ENCODE assay signal across 8 cellular contexts in the genomic region with DNA sequence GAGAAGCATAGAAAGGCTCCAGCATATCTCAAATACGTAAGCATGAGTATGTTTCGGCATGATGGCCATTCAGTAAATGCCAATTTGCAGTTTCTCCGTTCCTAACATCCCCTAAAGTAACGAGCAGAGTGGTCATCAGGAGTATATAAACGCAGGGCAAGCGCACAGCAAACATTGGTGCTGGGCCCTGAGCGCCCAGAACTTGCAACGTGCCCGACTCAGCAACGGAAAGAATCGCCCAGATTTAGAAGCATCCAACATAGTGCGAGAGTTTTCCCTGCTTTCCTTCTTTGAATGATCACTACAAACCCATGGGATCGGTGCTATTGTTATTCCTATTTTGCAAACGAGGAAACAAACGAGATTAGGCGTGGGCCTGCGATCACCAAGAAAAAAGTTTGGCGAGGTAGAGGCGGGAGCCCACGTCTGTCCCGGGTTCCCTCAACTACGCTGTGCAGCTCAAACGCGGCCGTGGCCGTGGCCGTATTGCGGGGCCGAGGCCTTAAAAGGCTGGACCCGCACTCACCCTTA. TPM values are rescaled to one million over a fixed set of nuclear protein-coding genes. Genes with fewer than 3 reads are reported as not detected.
DNase-seq lines count a peak whose midpoint lies in the region; ATAC-seq and TF ChIP-seq lines count a peak whose summit lies in the region.

No MANE protein-coding gene starts in this region.

- H3K23ac ChIP-seq in IMR-90 (ENCODE audit: low read depth, low read length) = peak overlapping the region; percentile 94

- 1% methylated on average over 13 of the region's 30 CpGs; no CpG with 5 or more reads in 1 of the 2 experiments for WGBS in IMR-90 (ENCODE audit: extremely low coverage in 2 of 2, insufficient read length in 1 of 2), 2 experiments
- 0% methylated on average over 28 of the region's 30 CpGs for WGBS in mammary epithelial cell (ENCODE audit: low coverage, missing lambda C conversion rate)

- peak; percentile 52 for ATAC-seq in IMR-90 (ENCODE audit: low read depth)
- ATAC-seq in lower lobe of right lung = peak; percentile 67 to 74
- ATAC-seq in upper lobe of right lung = no peak
- no peak for ATAC-seq in HG02870 (IDR thresholded peaks at IDR 0.05; ENCODE audit: unreplicated experiment)

- peak overlapping the region; percentile 87 to 99 for H4K8ac ChIP-seq in IMR-90 (ENCODE audit: low read depth in 2 of 2, low read length in 2 of 2)

- peak overlapping the region; percentile 84 to 98 (median 91) for H3K4me2 ChIP-seq in BLaER1 treated with 17β-estradiol and CSF1 and Interleukin-3, amounts not matched to agents 10 nM and 100 nM
- peak overlapping the region; percentile 85 for H3K4me2 ChIP-seq in IMR-90 (ENCODE audit: low read depth, low read length)
- H3K4me2 ChIP-seq in mammary epithelial cell (ENCODE audit: insufficient read depth, low read depth, low read length) = peak overlapping the region; percentile 93

- POLR2A ChIA-PET in IMR-90 (lab: Charles Lee; ENCODE audit: unreplicated experiment) = interaction anchor here (0.7 to 1.0 kb wide), 2 partner anchors 81 to 701 kb away, joined by 3 read pairs; no protein-coding TSS in a partner anchor

- CTCF ChIA-PET in IMR-90 (lab: Yijun Ruan, JAX) = no interaction called here
- CTCF ChIA-PET in mammary epithelial cell (lab: Charles Lee; ENCODE audit: low non-redundant PET) = no interaction called here

- H2BK20ac ChIP-seq in IMR-90 (ENCODE audit: low read depth, low read length) = no peak overlapping the region

- peak overlapping the region; percentile 77 to 96 (median 88) for H3K4me3 ChIP-seq in BLaER1 treated with 17β-estradiol and CSF1 and Interleukin-3, amounts not matched to agents 10 nM and 100 nM
- peak overlapping the region; percentile 81 for H3K4me3 ChIP-seq in IMR-90 (ENCODE audit: insufficient read depth, low read depth, low read length)
- peak overlapping the region; percentile 79 to 86 (median 79) for H3K4me3 ChIP-seq in mammary epithelial cell (replicated peaks in 1 of 3; ENCODE audit: insufficient read depth in 1 of 3, low read depth in 2 of 3, low read length in 3 of 3)
- peak overlapping the region; percentile 94 for H3K4me3 ChIP-seq in lower lobe of right lung
- H3K4me3 ChIP-seq in upper lobe of right lung = peak overlapping the region; percentile 88

- peak overlapping the region; percentile 80 for H4K91ac ChIP-seq in IMR-90 (ENCODE audit: insufficient read depth, low read depth, low read length)

- peak overlapping the region; percentile 98 for H2AFZ ChIP-seq in IMR-90 (replicated peaks; ENCODE audit: low read length, poor library complexity)
- peak overlapping the region; percentile 85 for H2AFZ ChIP-seq in mammary epithelial cell (ENCODE audit: low read depth, low read length)

- H3K9me3 ChIP-seq in BLaER1 treated with 17β-estradiol and CSF1 and Interleukin-3, amounts not matched to agents 10 nM and 100 nM (replicated peaks in 1 of 11) = peaks cover 0 to 11% (median 4%) of the 10 kb centered on the region in 11 experiments; a peak in 6 of 22 replicates
- H3K9me3 ChIP-seq in IMR-90 (ENCODE audit: control insufficient read depth, insufficient read depth, low read length) = no peaks in the 10 kb centered on the region
- H3K9me3 ChIP-seq in mammary epithelial cell (replicated peaks; ENCODE audit: insufficient read depth, low read length) = no peaks in the 10 kb centered on the region
- no peaks in the 10 kb centered on the region for H3K9me3 ChIP-seq in lower lobe of right lung
- H3K9me3 ChIP-seq in upper lobe of right lung = no peaks in the 10 kb centered on the region

- peaks cover 28 to 52% of the 10 kb centered on the region in 2 experiments for H3K79me1 ChIP-seq in IMR-90 (ENCODE audit: low read depth in 1 of 2, low read length in 2 of 2)

- H3K56ac ChIP-seq in IMR-90 (ENCODE audit: extremely low read depth, insufficient read depth, low read length) = peak overlapping the region; percentile 95

- H3K4me1 ChIP-seq in BLaER1 treated with 17β-estradiol and CSF1 and Interleukin-3, amounts not matched to agents 10 nM and 100 nM = peaks cover 40 to 56% (median 53%) of the 10 kb centered on the region in 10 experiments
- H3K4me1 ChIP-seq in IMR-90 (ENCODE audit: control insufficient read depth, insufficient read depth, low read length) = peaks cover 4% of the 10 kb centered on the region
- H3K4me1 ChIP-seq in mammary epithelial cell (ENCODE audit: insufficient read depth, low read length) = peaks cover 17% of the 10 kb centered on the region
- peaks cover 23% of the 10 kb centered on the region for H3K4me1 ChIP-seq in lower lobe of right lung
- peaks cover 14% of the 10 kb centered on the region for H3K4me1 ChIP-seq in upper lobe of right lung

- H2BK120ac ChIP-seq in IMR-90 (ENCODE audit: low read depth, low read length) = 0 out of 2 replicates have a peak overlapping the region, but pooled peaks have one; percentile 24

- peak overlapping the region; percentile 95 to 99 (median 97) for H3K27ac ChIP-seq in BLaER1 treated with 17β-estradiol and CSF1 and Interleukin-3, amounts not matched to agents 10 nM and 100 nM
- H3K27ac ChIP-seq in IMR-90 (ENCODE audit: insufficient read depth, low read length) (peak overlapping the region; percentile 97), mammary epithelial cell (ENCODE audit: insufficient read depth, low read depth, low read length) (peak overlapping the region; percentile 88), lower lobe of right lung (peak overlapping the region; percentile 95), upper lobe of right lung (peak overlapping the region; percentile 95)

- in situ Hi-C loops in IMR-90 (cut with MboI; ENCODE audit: low sequenced_read_pairs) (loop anchor here (25.0 kb wide), 2 partner anchors 612 to 812 kb away; no protein-coding TSS in a partner anchor), mammary epithelial cell (cut with MboI; ENCODE audit: low sequenced_read_pairs in 2 of 2) (no loop called here)

- H3K18ac ChIP-seq in IMR-90 (ENCODE audit: low read depth, low read length) = peak overlapping the region; percentile 39

- peaks cover 40 to 51% (median 48%) of the 10 kb centered on the region in 11 experiments for H3K36me3 ChIP-seq in BLaER1 treated with 17β-estradiol and CSF1 and Interleukin-3, amounts not matched to agents 10 nM and 100 nM
- peaks cover 41% of the 10 kb centered on the region for H3K36me3 ChIP-seq in IMR-90 (ENCODE audit: control insufficient read depth, insufficient read depth, low read length)
- peaks cover 38% of the 10 kb centered on the region for H3K36me3 ChIP-seq in mammary epithelial cell (ENCODE audit: insufficient read depth, low read length)
- peaks cover 44% of the 10 kb centered on the region for H3K36me3 ChIP-seq in lower lobe of right lung
- H3K36me3 ChIP-seq in upper lobe of right lung = peaks cover 39% of the 10 kb centered on the region

- no peak for TF ChIP-seq CTCF in IMR-90 (conservative IDR thresholded peaks at IDR 0.05; ENCODE audit: low read depth, low read length)
- TF ChIP-seq CTCF in mammary epithelial cell (conservative IDR thresholded peaks at IDR 0.05 in 1 of 2, IDR thresholded peaks at IDR 0.05 in 1 of 2; ENCODE audit: extremely low read depth in 1 of 2, insufficient read depth in 1 of 2, low read depth in 1 of 2, low read length in 2 of 2) = no peak
- no peak for TF ChIP-seq CTCF in lower lobe of right lung (IDR thresholded peaks at IDR 0.05)
- TF ChIP-seq CTCF in upper lobe of right lung (IDR thresholded peaks at IDR 0.05) = no peak

- TSS peak; percentile 82 for BruUV-seq in IMR-90 (replicated peaks; lab: Mats Ljungman, UMichigan)
- BruUV-seq in mammary epithelial cell (replicated peaks; lab: Mats Ljungman, UMichigan) = TSS peak; percentile 75

- H3K14ac ChIP-seq in IMR-90 (replicated peaks; ENCODE audit: low read depth, low read length) = peak overlapping the region; percentile 96

- peaks cover 9% of the 10 kb centered on the region for H3K9me1 ChIP-seq in IMR-90 (ENCODE audit: insufficient read depth, low read length)

- peak overlapping the region; percentile 83 for H2BK5ac ChIP-seq in IMR-90 (ENCODE audit: low read depth, low read length, poor library complexity, severe bottlenecking)

- H2AK5ac ChIP-seq in IMR-90 (ENCODE audit: low read depth, low read length) = peak overlapping the region; percentile 98

- no peaks in the 10 kb centered on the region for H3K27me3 ChIP-seq in BLaER1 treated with 17β-estradiol and CSF1 and Interleukin-3, amounts not matched to agents 10 nM and 100 nM
- H3K27me3 ChIP-seq in IMR-90 (ENCODE audit: control insufficient read depth, insufficient read depth, low read length) (no peaks in the 10 kb centered on the region), mammary epithelial cell (ENCODE audit: insufficient read depth, low read length) (no peaks in the 10 kb centered on the region), lower lobe of right lung (ENCODE audit: low read depth) (no peaks in the 10 kb centered on the region), upper lobe of right lung (no peaks in the 10 kb centered on the region)

- intact Hi-C loops in IMR-90 (cut with micrococcal nuclease) = no loop called here
- intact Hi-C loops in mammary epithelial cell (cut with micrococcal nuclease) = no loop called here
- intact Hi-C loops in lower lobe of right lung (cut with DNase I) = no loop called here
- intact Hi-C loops in upper lobe of right lung (cut with DNase I) = no loop called here

- H3K79me2 ChIP-seq in mammary epithelial cell (ENCODE audit: insufficient read depth, low read length) = peaks cover 49% of the 10 kb centered on the region

- peaks cover 47 to 51% (median 49%) of the 10 kb centered on the region in 11 experiments for H4K20me1 ChIP-seq in BLaER1 treated with 17β-estradiol and CSF1 and Interleukin-3, amounts not matched to agents 10 nM and 100 nM
- H4K20me1 ChIP-seq in IMR-90 (ENCODE audit: insufficient read depth, low read length) = peaks cover 55% of the 10 kb centered on the region
- H4K20me1 ChIP-seq in mammary epithelial cell (ENCODE audit: insufficient read depth, low read length) = peaks cover 7% of the 10 kb centered on the region

- H3K4ac ChIP-seq in IMR-90 (ENCODE audit: low read depth, low read length) = peak overlapping the region; percentile 94

- H2BK15ac ChIP-seq in IMR-90 (ENCODE audit: low read depth, low read length) = no peak overlapping the region

- peak overlapping the region; percentile 97 for H2AK9ac ChIP-seq in IMR-90 (replicated peaks; ENCODE audit: low read depth, low read length, poor library complexity)

- TF ChIP-seq POLR2A in IMR-90 (IDR thresholded peaks at IDR 0.05; ENCODE audit: low read depth, low read length) = no peak

- no peak for TF ChIP-seq RAD21 in IMR-90 (IDR thresholded peaks at IDR 0.05; ENCODE audit: low read length)

- no peak for DNase-seq in IMR-90
- DNase-seq in mammary epithelial cell = no peak
- no peak for DNase-seq in lower lobe of right lung
- DNase-seq in upper lobe of right lung = no peak
- no peak for DNase-seq in SIG-M5 treated with dmso at 0.1 percent for 504 hours (lab: John Stamatoyannopoulos, UW; ENCODE audit: unreplicated experiment)
- no peak for DNase-seq in RPMI8226

- H3K9ac ChIP-seq in BLaER1 treated with 17β-estradiol and CSF1 and Interleukin-3, amounts not matched to agents 10 nM and 100 nM = peak overlapping the region; percentile 90 to 100 (median 95)
- H3K9ac ChIP-seq in IMR-90 (ENCODE audit: low read depth, low read length) (peak overlapping the region; percentile 99), mammary epithelial cell (ENCODE audit: insufficient read depth, low read length) (peak overlapping the region; percentile 100)

- H4K5ac ChIP-seq in IMR-90 (ENCODE audit: low read depth, low read length) = peak overlapping the region; percentile 62

- dilution Hi-C loops in IMR-90 (cut with HindIII; ENCODE audit: low sequenced_read_pairs, unreplicated experiment) = no loop called here
- dilution Hi-C loops in mammary epithelial cell (cut with HindIII; ENCODE audit: low sequenced_read_pairs) = no loop called here

RNA-seq across cellular contexts. Expression of gene RPS14, which starts 0.5 kb away (rescaled TPM):
- 7,310 and 7,583 TPM in 2 replicates for total RNA-seq in IMR-90 (2012; rRNA removed)
- 6,296 and 6,747 TPM in 2 replicates for polyA plus RNA-seq in IMR-90 (2012; rRNA removed)
- 5,609 and 17,745 TPM in 2 replicates for polyA plus RNA-seq in IMR-90 (2012; cell fraction: cytosol; rRNA removed)
- 873 and 3,349 TPM in 2 replicates for polyA plus RNA-seq in IMR-90 (2012; cell fraction: nucleus; rRNA removed; ENCODE audit: low replicate concordance)
- total RNA-seq in mammary epithelial cell = 1,000 to 10,000 TPM; 1,819 to 2,158 TPM
- polyA plus RNA-seq in mammary epithelial cell = 6,134 TPM
- polyA minus RNA-seq in mammary epithelial cell = 1,433 TPM
- 1,651 TPM for total RNA-seq in lower lobe of right lung
- total RNA-seq in upper lobe of right lung = 1,578 TPM

RNA-seq across cellular contexts. Expression of gene CD74, which starts 36.3 kb away (rescaled TPM):
- total RNA-seq in IMR-90 (2012; rRNA removed) (0.18 and 0.28 TPM in 2 replicates), mammary epithelial cell (1 to 10 TPM; 6.8 to 9.7 TPM), lower lobe of right lung (4,221 TPM), upper lobe of right lung (2,961 TPM)
- polyA plus RNA-seq in IMR-90 (2012; rRNA removed) (1.1 and 1.5 TPM in 2 replicates), mammary epithelial cell (7.4 TPM)
- 1.4 and 3.4 TPM in 2 replicates for polyA plus RNA-seq in IMR-90 (2012; cell fraction: cytosol; rRNA removed)
- polyA plus RNA-seq in IMR-90 (2012; cell fraction: nucleus; rRNA removed; ENCODE audit: low replicate concordance) = 0.60 and 0.64 TPM in 2 replicates
- 22.1 TPM for polyA minus RNA-seq in mammary epithelial cell

RNA-seq across cellular contexts. Expression of gene NDST1, which starts 58.9 kb away (rescaled TPM):
- total RNA-seq in IMR-90 (2012; rRNA removed) (30.3 and 30.5 TPM in 2 replicates), mammary epithelial cell (100 to 1,000 TPM; 114 to 128 TPM), lower lobe of right lung (117 TPM), upper lobe of right lung (143 TPM)
- polyA plus RNA-seq in IMR-90 (2012; rRNA removed) (80.4 and 101 TPM in 2 replicates), mammary epithelial cell (43.2 TPM)
- 41.4 and 74.0 TPM in 2 replicates for polyA plus RNA-seq in IMR-90 (2012; cell fraction: cytosol; rRNA removed)
- 81.4 and 121 TPM in 2 replicates for polyA plus RNA-seq in IMR-90 (2012; cell fraction: nucleus; rRNA removed; ENCODE audit: low replicate concordance)
- polyA minus RNA-seq in mammary epithelial cell = 101 TPM

Comparison
In these comparisons a context has a peak if more than half of its experiments do, and no peak if none do; other contexts are left out.
1. ATAC-seq: peak in IMR-90 (single experiment) and lower lobe of right lung (2 of 2); none in upper lobe of right lung (single experiment) and HG02870 (single experiment).
2. RNA of gene CD74, which starts 36.3 kb away (total RNA-seq): 4,221 TPM in lower lobe of right lung (single experiment) and 2,961 TPM in upper lobe of right lung (single experiment); 6.8 to 9.7 TPM in mammary epithelial cell and 0.18 to 0.28 TPM in IMR-90; every median in the first group is over 100 times any median in the second.
3. Peak in every context shown above with its lines, with median percentiles within 50 percentile points of each other: H3K27ac ChIP-seq, H3K4me2 ChIP-seq, H3K4me3 ChIP-seq and H3K9ac ChIP-seq.